In genomic region chr21:35034203-35034926, GRCh38 we compare ENCODE assay signal across 23 cellular contexts. TPM values are rescaled to one million over a fixed set of nuclear protein-coding genes. Genes with fewer than 3 reads are reported as not detected.
DNase-seq lines count a peak whose midpoint lies in the region; ATAC-seq lines count a peak whose summit lies in the region.
"Had no signal": no experiment of that assay in that cellular context is flagged by ENCODE, and none has a peak within 500 bp of the region (broad histone marks: within the 10 kb centered on the region; RNA-seq: fewer than 3 reads in every experiment).

No MANE protein-coding gene starts in this region.

- H4K20me1 ChIP-seq in BLaER1, result peaks cover 88% of the 10 kb centered on the region

- no peak for ATAC-seq in naive thymus-derived CD4-positive, alpha-beta T cell
- no peak for ATAC-seq in HG03432 (IDR thresholded peaks at IDR 0.05; ENCODE audit: unreplicated experiment)
- ATAC-seq: body of pancreas, esophagus mucosa, HCT116 had no signal

- H3K36me3 Mint-ChIP-seq in T-helper 2 cell treated with Interferon-gamma antibody and Interleukin-4, amounts not matched to agents 5 μg/mL and 100 μg/mL, for 36 hours (ENCODE audit: low read depth), result peaks cover 85% of the 10 kb centered on the region
- H3K36me3 Mint-ChIP-seq in activated CD4-positive, alpha-beta memory T cell treated with anti-CD3 and anti-CD28 coated beads, Interleukin-2, amount 10 ng/mL, durations not matched to agents 7 days and 5 days (ENCODE audit: low read depth), result peaks cover 85% of the 10 kb centered on the region
- H3K36me3 Mint-ChIP-seq in naive thymus-derived CD4-positive, alpha-beta T cell, result peaks cover 22 to 66% (median 49%) of the 10 kb centered on the region in 5 donors
- H3K36me3 Mint-ChIP-seq: neural progenitor cell had no signal

- no peaks in the 10 kb centered on the region for H3K27me3 ChIP-seq in BLaER1
- H3K27me3 ChIP-seq in naive thymus-derived CD4-positive, alpha-beta T cell (ENCODE audit: control insufficient read depth in 2 of 2, insufficient read depth in 2 of 2, low read length in 2 of 2), result no peaks in the 10 kb centered on the region
- H3K27me3 ChIP-seq: body of pancreas, neural progenitor cell, sigmoid colon had no signal

- H3K27me3 Mint-ChIP-seq in T-helper 2 cell treated with Interferon-gamma antibody and Interleukin-4, amounts not matched to agents 5 μg/mL and 100 μg/mL, for 36 hours (ENCODE audit: low read depth), result no peaks in the 10 kb centered on the region
- H3K27me3 Mint-ChIP-seq in activated CD4-positive, alpha-beta memory T cell treated with anti-CD3 and anti-CD28 coated beads, Interleukin-2, amount 10 ng/mL, durations not matched to agents 7 days and 5 days, result no peaks in the 10 kb centered on the region
- H3K27me3 Mint-ChIP-seq in naive thymus-derived CD4-positive, alpha-beta T cell, result no peaks in the 10 kb centered on the region

- H3K4me2 ChIP-seq in BLaER1, result peak overlapping the region; percentile 15; the same call in 1 of the 2 replicates
- H3K4me2 ChIP-seq: neural progenitor cell had no signal

- intact Hi-C loops in naive thymus-derived CD4-positive, alpha-beta T cell (cut with micrococcal nuclease), result no loop called here

- peak; percentile 66 for DNase-seq in T-helper 2 cell treated with Interferon-gamma antibody and Interleukin-4, amounts not matched to agents 5 μg/mL and 100 μg/mL, for 36 hours (ENCODE audit: low spot score)
- no peak for DNase-seq in T-helper 2 cell
- DNase-seq in activated CD4-positive, alpha-beta memory T cell treated with anti-CD3 and anti-CD28 coated beads, Interleukin-2, amount 10 ng/mL, durations not matched to agents 7 days and 5 days, result no peak
- no peak for DNase-seq in naive thymus-derived CD4-positive, alpha-beta T cell
- no peak for DNase-seq in COR-L47 (lab: John Stamatoyannopoulos, UW)
- no peak for DNase-seq in NCI-H1694 (lab: John Stamatoyannopoulos, UW)
- DNase-seq: activated CD4-positive, alpha-beta T cell treated with anti-CD3 and anti-CD28 coated beads for 4 hours; body of pancreas; Calu3; EL; foreskin melanocyte; hypothalamus; KG1; NCI-H187 treated with DMSO at 0.1 percent for 48 hours; NCI-H774; sigmoid colon had no signal

- peak overlapping the region; percentile 16 for H3K27ac ChIP-seq in BLaER1
- H3K27ac ChIP-seq in naive thymus-derived CD4-positive, alpha-beta T cell (ENCODE audit: low read depth, low read length), result no peak overlapping the region
- H3K27ac ChIP-seq: 22Rv1, body of pancreas, neural progenitor cell, sigmoid colon, thoracic aorta had no signal

- peak overlapping the region; percentile 29 for H3K4me3 Mint-ChIP-seq in T-helper 2 cell treated with Interferon-gamma antibody and Interleukin-4, amounts not matched to agents 5 μg/mL and 100 μg/mL, for 36 hours
- peak overlapping the region; percentile 7 for H3K4me3 Mint-ChIP-seq in activated CD4-positive, alpha-beta memory T cell treated with anti-CD3 and anti-CD28 coated beads, Interleukin-2, amount 10 ng/mL, durations not matched to agents 7 days and 5 days
- peak overlapping the region in 9 of 10 donors; percentile 11 to 98 (median 45) for H3K4me3 Mint-ChIP-seq in naive thymus-derived CD4-positive, alpha-beta T cell
- H3K4me3 Mint-ChIP-seq: neural progenitor cell had no signal

- 0 out of 2 replicates have a peak overlapping the region, but pooled peaks have one; percentile 1 for H3K9ac ChIP-seq in BLaER1
- H3K9ac ChIP-seq: neural progenitor cell had no signal

- POLR2A ChIA-PET in activated CD4-positive, alpha-beta memory T cell treated with anti-CD3 and anti-CD28 coated beads, Interleukin-2, amount 10 ng/mL, durations not matched to agents 7 days and 5 days (lab: Charles Lee), result interaction anchor here (2.0 to 9.6 kb wide), 3 partner anchors 11 to 147 kb away, joined by 6 to 152 read pairs (median 13); no protein-coding TSS in a partner anchor
- POLR2A ChIA-PET in naive thymus-derived CD4-positive, alpha-beta T cell (lab: Charles Lee), result interaction anchor here (0.6 to 2.4 kb wide), 5 partner anchors 8 to 1255 kb away, joined by 3 to 7 read pairs (median 4); no protein-coding TSS in a partner anchor

- H3K4me1 ChIP-seq in BLaER1, result peaks cover 99% of the 10 kb centered on the region
- H3K4me1 ChIP-seq in naive thymus-derived CD4-positive, alpha-beta T cell (ENCODE audit: control insufficient read depth in 2 of 2, insufficient read depth in 2 of 2, low read length in 2 of 2), result peaks cover 77 to 84% of the 10 kb centered on the region in 2 donors
- H3K4me1 ChIP-seq: body of pancreas, neural progenitor cell, sigmoid colon had no signal

- H3K9me3 Mint-ChIP-seq in T-helper 2 cell treated with Interferon-gamma antibody and Interleukin-4, amounts not matched to agents 5 μg/mL and 100 μg/mL, for 36 hours, result no peaks in the 10 kb centered on the region
- H3K9me3 Mint-ChIP-seq in activated CD4-positive, alpha-beta memory T cell treated with anti-CD3 and anti-CD28 coated beads, Interleukin-2, amount 10 ng/mL, durations not matched to agents 7 days and 5 days, result peaks cover 2% of the 10 kb centered on the region
- peaks cover 0 to 5% (median 0%) of the 10 kb centered on the region in 11 donors for H3K9me3 Mint-ChIP-seq in naive thymus-derived CD4-positive, alpha-beta T cell
- H3K9me3 Mint-ChIP-seq: neural progenitor cell had no signal

- H3K4me1 Mint-ChIP-seq in T-helper 2 cell treated with Interferon-gamma antibody and Interleukin-4, amounts not matched to agents 5 μg/mL and 100 μg/mL, for 36 hours (ENCODE audit: low read depth), result peaks cover 86% of the 10 kb centered on the region
- H3K4me1 Mint-ChIP-seq in activated CD4-positive, alpha-beta memory T cell treated with anti-CD3 and anti-CD28 coated beads, Interleukin-2, amount 10 ng/mL, durations not matched to agents 7 days and 5 days, result peaks cover 89% of the 10 kb centered on the region
- H3K4me1 Mint-ChIP-seq in naive thymus-derived CD4-positive, alpha-beta T cell, result peaks cover 82 to 100% (median 98%) of the 10 kb centered on the region in 7 donors

- H3K9me3 ChIP-seq in BLaER1, result peaks cover 28% of the 10 kb centered on the region
- H3K9me3 ChIP-seq in naive thymus-derived CD4-positive, alpha-beta T cell (ENCODE audit: control insufficient read depth in 2 of 3, low read length in 3 of 3), result no peaks in the 10 kb centered on the region
- H3K9me3 ChIP-seq: body of pancreas, sigmoid colon, thoracic aorta had no signal

- H3K27ac Mint-ChIP-seq in T-helper 2 cell treated with Interferon-gamma antibody and Interleukin-4, amounts not matched to agents 5 μg/mL and 100 μg/mL, for 36 hours, result peak overlapping the region; percentile 37
- H3K27ac Mint-ChIP-seq in activated CD4-positive, alpha-beta memory T cell treated with anti-CD3 and anti-CD28 coated beads, Interleukin-2, amount 10 ng/mL, durations not matched to agents 7 days and 5 days, result no peak overlapping the region
- H3K27ac Mint-ChIP-seq in naive thymus-derived CD4-positive, alpha-beta T cell, result peak overlapping the region; percentile 51 to 100 (median 85)
- H3K27ac Mint-ChIP-seq: neural progenitor cell had no signal

- H3K36me3 ChIP-seq in BLaER1, result peaks cover 93% of the 10 kb centered on the region
- peaks cover 0 to 26% (median 0%) of the 10 kb centered on the region in 3 experiments for H3K36me3 ChIP-seq in naive thymus-derived CD4-positive, alpha-beta T cell (ENCODE audit: control insufficient read depth in 2 of 3, insufficient read depth in 3 of 3, low read length in 3 of 3)
- H3K36me3 ChIP-seq: neural progenitor cell, sigmoid colon, thoracic aorta had no signal

- H3K4me3 ChIP-seq in BLaER1, result no peak overlapping the region
- H3K4me3 ChIP-seq in naive thymus-derived CD4-positive, alpha-beta T cell (ENCODE audit: low read length), result no peak overlapping the region
- H3K4me3 ChIP-seq: body of pancreas, neural progenitor cell, sigmoid colon, thoracic aorta had no signal

- CTCF ChIA-PET in activated CD4-positive, alpha-beta memory T cell treated with anti-CD3 and anti-CD28 coated beads, Interleukin-2, amount 10 ng/mL, durations not matched to agents 7 days and 5 days (lab: Charles Lee), result interaction anchor here (0.9 kb wide), 2 partner anchors 17 to 145 kb away, joined by 3 read pairs; no protein-coding TSS in a partner anchor
- CTCF ChIA-PET in naive thymus-derived CD4-positive, alpha-beta T cell (lab: Charles Lee), result interaction anchor here (1.7 kb wide), 1 partner anchor 10 kb away, joined by 3 read pairs; no protein-coding TSS in a partner anchor

RNA-seq across cellular contexts. Expression of gene RUNX1, which starts 14.7 kb away (rescaled TPM):
- 10 to 100 TPM; 53.0 to 56.3 TPM for total RNA-seq in activated CD4-positive, alpha-beta memory T cell treated with anti-CD3 and anti-CD28 coated beads, Interleukin-2, amount 10 ng/mL, durations not matched to agents 7 days and 5 days
- total RNA-seq in naive thymus-derived CD4-positive, alpha-beta T cell, result 100 to 1,000 TPM in 1 of 5 experiments, 10 to 100 TPM in 4; 55.3 to 154 (median 98.5) TPM
- polyA plus RNA-seq in naive thymus-derived CD4-positive, alpha-beta T cell, result 10 to 100 TPM; 27.9 to 42.8 TPM
